In the genomic region with DNA sequence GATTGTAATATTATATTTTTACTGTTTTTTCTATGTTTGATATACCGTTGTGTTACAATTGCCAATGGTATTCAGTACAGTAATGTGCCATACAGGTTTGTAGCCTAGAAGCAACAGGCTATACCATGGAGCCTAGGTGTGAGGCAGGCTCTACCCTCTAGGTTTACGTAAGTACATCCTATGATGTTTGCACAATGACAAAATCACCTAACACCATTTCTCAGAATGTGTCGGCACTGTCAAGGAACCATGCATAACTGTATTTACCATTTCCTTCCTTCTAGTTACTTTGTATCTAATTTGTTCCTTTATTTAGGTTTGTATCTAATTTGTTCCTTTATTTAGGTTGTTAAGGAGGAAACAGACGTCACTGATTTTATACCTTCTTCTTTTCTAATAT, we compare ENCODE assay signal across 21 cellular contexts.
"Had no signal": no experiment of that assay in that cellular context is flagged by ENCODE, and none has a peak within 500 bp of the region (broad histone marks: within the 10 kb centered on the region; RNA-seq: fewer than 3 reads in every experiment).

No MANE protein-coding gene starts in this region.

- H3K27ac Mint-ChIP-seq: mesothelial cell of epicardium; naive thymus-derived CD4-positive, alpha-beta T cell; stimulated activated effector memory CD8-positive, alpha-beta T cell treated with anti-CD3 and anti-CD28 coated beads, Interleukin-12 subunit alpha, Interleukin-12 subunit beta, amount 100 ng/mL, for 72 hours had no signal

- H3K9me3 Mint-ChIP-seq: mesothelial cell of epicardium; stimulated activated effector memory CD8-positive, alpha-beta T cell treated with anti-CD3 and anti-CD28 coated beads, Interleukin-12 subunit alpha, Interleukin-12 subunit beta, amount 100 ng/mL, for 72 hours had no signal

- H3K4me2 ChIP-seq: smooth muscle cell had no signal

- H3K4me3 ChIP-seq: dorsolateral prefrontal cortex, mucosa of descending colon, prostate gland, right atrium auricular region, smooth muscle cell, stomach, thyroid gland, vagina had no signal

- H3K9me3 ChIP-seq: mucosa of descending colon, prostate gland, right atrium auricular region, stomach, thyroid gland, vagina had no signal

- H3K4me1 ChIP-seq: parathyroid adenoma, prostate gland, vagina had no signal

- DNase-seq: dorsolateral prefrontal cortex; effector CD4-positive, alpha-beta T cell; kidney; mucosa of descending colon; naive thymus-derived CD4-positive, alpha-beta T cell; stimulated activated CD4-positive, alpha-beta T cell treated with anti-CD3 and anti-CD28 coated beads, Interleukin-12 subunit alpha, Interleukin-12 subunit beta, amount 100 ng/mL, for 4 hours; stimulated activated CD4-positive, alpha-beta T cell treated with anti-CD3 and anti-CD28 coated beads, Interleukin-1b, Interleukin-23, amount 100 ng/mL, for 48 hours; stimulated activated CD4-positive, alpha-beta T cell treated with anti-CD3 and anti-CD28 coated beads, Interleukin-4, amount 100 ng/mL, for 24 hours; stimulated activated naive CD4-positive, alpha-beta T cell treated with Interleukin-2 at 50 U/mL for 16 hours; stomach; thyroid gland; trophoblast cell had no signal

- ATAC-seq: left lobe of liver; mucosa of descending colon; naive thymus-derived CD4-positive, alpha-beta T cell; sciatic nerve; stimulated activated effector memory CD8-positive, alpha-beta T cell treated with anti-CD3 and anti-CD28 coated beads, Interleukin-12 subunit alpha, Interleukin-12 subunit beta, amount 100 ng/mL, for 72 hours had no signal

- H3K27me3 Mint-ChIP-seq: naive thymus-derived CD4-positive, alpha-beta T cell had no signal

- H3K9ac ChIP-seq: parathyroid adenoma had no signal

- H3K27me3 ChIP-seq: dorsolateral prefrontal cortex, right atrium auricular region, stomach, thyroid gland, vagina had no signal

- H3K27ac ChIP-seq: parathyroid adenoma, prostate gland, right atrium auricular region, stomach, thyroid gland, vagina had no signal

- H3K4me3 Mint-ChIP-seq: mesothelial cell of epicardium; naive thymus-derived CD4-positive, alpha-beta T cell; stimulated activated effector memory CD8-positive, alpha-beta T cell treated with anti-CD3 and anti-CD28 coated beads, Interleukin-12 subunit alpha, Interleukin-12 subunit beta, amount 100 ng/mL, for 72 hours had no signal

- H3K36me3 ChIP-seq: prostate gland, thyroid gland, vagina had no signal
